Comparison of ENCODE assay signal across 8 cellular contexts in genomic region chr2:111355022-111355807, GRCh38.
DNase-seq lines count a peak whose midpoint lies in the region; ATAC-seq and TF ChIP-seq lines count a peak whose summit lies in the region.
"Not testable (repeated sequence)": the region's sequence is repeated elsewhere in the genome, so short reads cannot be mapped to it uniquely, and the experiment has no call there.

No MANE protein-coding gene starts in this region.

- not testable (repeated sequence) for H3K9me2 ChIP-seq in hepatocyte (replicated peaks; ENCODE audit: insufficient read depth)

- H3K9ac ChIP-seq in BLaER1 treated with 17β-estradiol and CSF1 and Interleukin-3, amounts not matched to agents 10 nM and 100 nM: not testable (repeated sequence)

- H3K4me3 ChIP-seq in BLaER1 treated with 17β-estradiol and CSF1 and Interleukin-3, amounts not matched to agents 10 nM and 100 nM; choroid plexus epithelial cell (ENCODE audit: low read depth, low read length); cardiac muscle cell; hepatocyte; thyroid gland (replicated peaks in 1 of 3): not testable (repeated sequence)

- WGBS in hepatocyte (ENCODE audit: low lambda C conversion rate, missing lambda C conversion rate): 50% methylated on average over 7 of the region's 12 CpGs
- WGBS in thyroid gland, 2 donors: 27 to 40% methylated on average over 3 to 6 of the region's 12 CpGs

- peak overlapping the region in 6 of 11 experiments; percentile 36 to 53 (median 48); a peak in 11 of 22 replicates for H3K4me2 ChIP-seq in BLaER1 treated with 17β-estradiol and CSF1 and Interleukin-3, amounts not matched to agents 10 nM and 100 nM
- not testable (repeated sequence) for H3K4me2 ChIP-seq in hepatocyte

- H3K27ac ChIP-seq in BLaER1 treated with 17β-estradiol and CSF1 and Interleukin-3, amounts not matched to agents 10 nM and 100 nM: not testable (repeated sequence)
- H3K27ac ChIP-seq in cardiac muscle cell: peak overlapping the region; percentile 63
- peak overlapping the region; percentile 78 for H3K27ac ChIP-seq in hepatocyte
- H3K27ac ChIP-seq in thyroid gland: peak overlapping the region; percentile 47 to 50 (median 49)

- H3K36me3 ChIP-seq in BLaER1 treated with 17β-estradiol and CSF1 and Interleukin-3, amounts not matched to agents 10 nM and 100 nM; cardiac muscle cell; hepatocyte (replicated peaks; ENCODE audit: insufficient read depth, low read depth); thyroid gland: not testable (repeated sequence)

- H4K20me1 ChIP-seq in BLaER1 treated with 17β-estradiol and CSF1 and Interleukin-3, amounts not matched to agents 10 nM and 100 nM; hepatocyte (ENCODE audit: insufficient read depth, poor library complexity, severe bottlenecking): not testable (repeated sequence)

- intact Hi-C loops in sciatic nerve (cut with DNase I); thyroid gland (cut with DNase I): not testable (repeated sequence)

- not testable (repeated sequence) for H3K4me1 ChIP-seq in BLaER1 treated with 17β-estradiol and CSF1 and Interleukin-3, amounts not matched to agents 10 nM and 100 nM; cardiac muscle cell (ENCODE audit: low read depth); hepatocyte (ENCODE audit: insufficient read depth); thyroid gland

- H2AFZ ChIP-seq in hepatocyte: not testable (repeated sequence)

- not testable (repeated sequence) for TF ChIP-seq CTCF in choroid plexus epithelial cell (conservative IDR thresholded peaks at IDR 0.05; ENCODE audit: low read depth, low read length); cardiac muscle cell (IDR thresholded peaks at IDR 0.05; ENCODE audit: low read depth, low read length); hepatocyte (IDR thresholded peaks at IDR 0.05; ENCODE audit: poor library complexity); thyroid gland (IDR thresholded peaks at IDR 0.05)

- not testable (repeated sequence) for TF ChIP-seq POLR2A in thyroid gland (IDR thresholded peaks at IDR 0.05)

- DNase-seq in choroid plexus epithelial cell (ENCODE audit: low read depth): peak; percentile 6
- DNase-seq in cardiac muscle cell (ENCODE audit: low read depth in 1 of 2, low spot score in 1 of 2): peak; percentile 3 to 77
- DNase-seq in hepatocyte (ENCODE audit: low spot score); sciatic nerve (ENCODE audit: low spot score): not testable (repeated sequence)
- DNase-seq in myocyte (ENCODE audit: low read depth): peak; percentile 73
- DNase-seq in thyroid gland: peak; percentile 86 to 88

- H3K27me3 ChIP-seq in BLaER1 treated with 17β-estradiol and CSF1 and Interleukin-3, amounts not matched to agents 10 nM and 100 nM; cardiac muscle cell; hepatocyte; thyroid gland: not testable (repeated sequence)

- not testable (repeated sequence) for H3K79me2 ChIP-seq in hepatocyte

- ATAC-seq in SK-N-SH treated with all-trans-retinoic acid at 6 μM for 48 hours (peak; percentile 6), sciatic nerve (peak; percentile 46)

- peaks cover 8 to 16% (median 13%) of the 10 kb centered on the region in 11 experiments for H3K9me3 ChIP-seq in BLaER1 treated with 17β-estradiol and CSF1 and Interleukin-3, amounts not matched to agents 10 nM and 100 nM (replicated peaks in 1 of 11)
- H3K9me3 ChIP-seq in cardiac muscle cell (ENCODE audit: low read depth); hepatocyte (ENCODE audit: low read depth); thyroid gland: not testable (repeated sequence)
